10 cellular contexts compared by ENCODE assay signal in the genomic region with DNA sequence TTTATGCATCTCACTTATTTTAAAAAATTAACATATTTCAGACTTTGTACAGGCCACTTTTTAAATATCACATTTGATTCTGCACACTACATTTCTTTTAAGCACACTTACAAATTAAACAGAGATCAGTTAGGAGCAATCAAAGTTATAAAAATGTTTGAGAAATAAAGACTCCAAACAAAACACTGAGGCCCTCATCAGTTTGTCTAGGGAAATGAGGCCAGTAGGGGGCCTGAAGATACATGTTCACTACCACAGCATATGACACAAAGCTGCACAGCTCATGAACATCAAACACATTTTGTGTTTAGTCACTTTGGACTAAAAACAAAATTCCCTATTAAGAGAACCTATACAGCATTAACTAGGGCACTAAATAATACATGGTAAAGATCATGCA.
DNase-seq lines count a peak whose midpoint lies in the region; ATAC-seq and TF ChIP-seq lines count a peak whose summit lies in the region.
"Had no signal": no experiment of that assay in that cellular context is flagged by ENCODE, and none has a peak within 500 bp of the region (broad histone marks: within the 10 kb centered on the region; RNA-seq: fewer than 3 reads in every experiment).

No MANE protein-coding gene starts in this region.

- H3K9me3 ChIP-seq in HEK293 (ENCODE audit: control insufficient read depth, insufficient read depth, low read depth, low read length), result no peaks in the 10 kb centered on the region
- H3K9me3 ChIP-seq in WERI-Rb-1 (ENCODE audit: severe bottlenecking), result no peaks in the 10 kb centered on the region

- H3K36me3 Mint-ChIP-seq in activated naive CD8-positive, alpha-beta T cell treated with anti-CD3 and anti-CD28 coated beads, Interleukin-2, amount 50 U/mL, for 24 hours (ENCODE audit: low read depth), result no peaks in the 10 kb centered on the region
- no peaks in the 10 kb centered on the region for H3K36me3 Mint-ChIP-seq in activated naive CD8-positive, alpha-beta T cell treated with anti-CD3 and anti-CD28 coated beads for 36 hours

- TF ChIP-seq CTCF in HEK293 (tag by site-specific recombination; IDR thresholded peaks at IDR 0.05) (no peak), WERI-Rb-1 (IDR thresholded peaks at IDR 0.05; ENCODE audit: low read depth, low read length) (peak; percentile 55), kidney epithelial cell (IDR thresholded peaks at IDR 0.05; ENCODE audit: insufficient read depth, low read length, poor library complexity, severe bottlenecking) (peak; percentile 45)

- peaks cover under 1% of the 10 kb centered on the region for H3K4me1 Mint-ChIP-seq in activated naive CD8-positive, alpha-beta T cell treated with anti-CD3 and anti-CD28 coated beads, Interleukin-2, amount 50 U/mL, for 24 hours
- H3K4me1 Mint-ChIP-seq in activated naive CD8-positive, alpha-beta T cell treated with anti-CD3 and anti-CD28 coated beads for 36 hours, result peaks cover 4% of the 10 kb centered on the region

- H3K27ac ChIP-seq in HEK293 (ENCODE audit: extremely low read depth, low read depth, low read length) (no peak overlapping the region), WERI-Rb-1 (no peak overlapping the region)

- H3K4me1 ChIP-seq in HEK293 (ENCODE audit: control insufficient read depth, insufficient read depth, low read length), result no peaks in the 10 kb centered on the region

- no peaks in the 10 kb centered on the region for H3K36me3 ChIP-seq in HEK293 (ENCODE audit: control insufficient read depth in 2 of 2, insufficient read depth in 1 of 2, low read length in 2 of 2)
- no peaks in the 10 kb centered on the region for H3K36me3 ChIP-seq in WERI-Rb-1
- no peaks in the 10 kb centered on the region for H3K36me3 ChIP-seq in kidney epithelial cell (ENCODE audit: control insufficient read depth, insufficient read depth, low read length)

- H3K27me3 ChIP-seq in WERI-Rb-1 (ENCODE audit: insufficient read depth, low read depth, severe bottlenecking), result no peaks in the 10 kb centered on the region
- H3K27me3 ChIP-seq in kidney epithelial cell (ENCODE audit: control insufficient read depth, insufficient read depth, low read length), result no peaks in the 10 kb centered on the region

- ATAC-seq in GM19452 (IDR thresholded peaks at IDR 0.05; ENCODE audit: unreplicated experiment) (no peak), HG03280 (IDR thresholded peaks at IDR 0.05; ENCODE audit: unreplicated experiment) (no peak)
- ATAC-seq in activated naive CD8-positive, alpha-beta T cell treated with anti-CD3 and anti-CD28 coated beads, Interleukin-2, amount 50 U/mL, for 24 hours, result no peak

- H3K27me3 Mint-ChIP-seq in activated naive CD8-positive, alpha-beta T cell treated with anti-CD3 and anti-CD28 coated beads, Interleukin-2, amount 50 U/mL, for 24 hours, result no peaks in the 10 kb centered on the region
- H3K27me3 Mint-ChIP-seq in activated naive CD8-positive, alpha-beta T cell treated with anti-CD3 and anti-CD28 coated beads for 36 hours, result no peaks in the 10 kb centered on the region

- H3K4me3 Mint-ChIP-seq in activated naive CD8-positive, alpha-beta T cell treated with anti-CD3 and anti-CD28 coated beads, Interleukin-2, amount 50 U/mL, for 24 hours, result no peak overlapping the region
- H3K4me3 Mint-ChIP-seq in activated naive CD8-positive, alpha-beta T cell treated with anti-CD3 and anti-CD28 coated beads for 36 hours, result no peak overlapping the region
- H3K4me3 Mint-ChIP-seq: T-helper 1 cell treated with Interleukin-12 subunit alpha and Interleukin-12 subunit beta and Interleukin-4 antibody, amounts not matched to agents 30 μg/mL and 1 μg/mL, for 36 hours had no signal

- POLR2A ChIA-PET in HEK293 (lab: Yijun Ruan, JAX), result no interaction called here

- peak; percentile 46 for DNase-seq in Ammon's horn (ENCODE audit: low spot score)
- DNase-seq in WERI-Rb-1, result peak; percentile 18
- DNase-seq in kidney epithelial cell (ENCODE audit: low read depth), result no peak
- DNase-seq in activated naive CD8-positive, alpha-beta T cell treated with anti-CD3 and anti-CD28 coated beads, Interleukin-2, amount 50 U/mL, for 24 hours, result no peak
- DNase-seq in activated naive CD8-positive, alpha-beta T cell treated with anti-CD3 and anti-CD28 coated beads for 36 hours, result no peak
- DNase-seq: stimulated activated CD4-positive, alpha-beta T cell treated with anti-CD3 and anti-CD28 coated beads, Interleukin-4, amount 100 ng/mL, for 1 hour had no signal

- H3K9me3 Mint-ChIP-seq in activated naive CD8-positive, alpha-beta T cell treated with anti-CD3 and anti-CD28 coated beads, Interleukin-2, amount 50 U/mL, for 24 hours, result no peaks in the 10 kb centered on the region
- no peaks in the 10 kb centered on the region for H3K9me3 Mint-ChIP-seq in activated naive CD8-positive, alpha-beta T cell treated with anti-CD3 and anti-CD28 coated beads for 36 hours
- H3K9me3 Mint-ChIP-seq: T-helper 1 cell treated with Interleukin-12 subunit alpha and Interleukin-12 subunit beta and Interleukin-4 antibody, amounts not matched to agents 30 μg/mL and 1 μg/mL, for 36 hours had no signal

- no peak overlapping the region for H3K27ac Mint-ChIP-seq in activated naive CD8-positive, alpha-beta T cell treated with anti-CD3 and anti-CD28 coated beads, Interleukin-2, amount 50 U/mL, for 24 hours
- H3K27ac Mint-ChIP-seq in activated naive CD8-positive, alpha-beta T cell treated with anti-CD3 and anti-CD28 coated beads for 36 hours, result no peak overlapping the region
- H3K27ac Mint-ChIP-seq: T-helper 1 cell treated with Interleukin-12 subunit alpha and Interleukin-12 subunit beta and Interleukin-4 antibody, amounts not matched to agents 30 μg/mL and 1 μg/mL, for 36 hours had no signal

- CTCF ChIA-PET in HEK293 (lab: Yijun Ruan, JAX), result interaction anchor here (0.7 to 2.1 kb wide), 5 partner anchors 9 to 195 kb away, joined by 3 to 10 read pairs (median 4); no protein-coding TSS in a partner anchor

- H3K4me3 ChIP-seq in HEK293 (ENCODE audit: low read depth, low read length) (no peak overlapping the region), WERI-Rb-1 (ENCODE audit: low read depth, low read length) (no peak overlapping the region), kidney epithelial cell (ENCODE audit: low read depth, low read length) (no peak overlapping the region)

TF ChIP-seq in HEK293, 187 proteins besides CTCF, POLR2A, EP300 and RAD21:
- peak; percentile 35 for TF ChIP-seq ZNF654 (tag by site-specific recombination; IDR thresholded peaks at IDR 0.05; ENCODE audit: low read depth)
- TF ChIP-seq ZNF2 (tag by site-specific recombination; IDR thresholded peaks at IDR 0.05), result 0 out of 2 replicates have a peak, but pooled peaks have one; percentile 34
- TF ChIP-seq ZNF223 (tag by site-specific recombination; IDR thresholded peaks at IDR 0.05), result no peak
- TF ChIP-seq ZNF555 (tag by site-specific recombination; conservative IDR thresholded peaks at IDR 0.05), result no peak

Comparison
In these comparisons a context has a peak if more than half of its experiments do, and no peak if none do; other contexts are left out.
1. DNase-seq: peak in Ammon's horn (single experiment) and WERI-Rb-1 (single experiment); none in kidney epithelial cell (single experiment), activated naive CD8-positive, alpha-beta T cell treated with anti-CD3 and anti-CD28 coated beads, Interleukin-2, amount 50 U/mL, for 24 hours (single experiment) and activated naive CD8-positive, alpha-beta T cell treated with anti-CD3 and anti-CD28 coated beads for 36 hours (single experiment).